ENCODE assay signal across 9 cellular contexts in genomic region chr13:26482451-26483197, GRCh38.
DNase-seq lines count a peak whose midpoint lies in the region; ATAC-seq, FAIRE-seq and TF ChIP-seq lines count a peak whose summit lies in the region.
"Had no signal": no experiment of that assay in that cellular context is flagged by ENCODE, and none has a peak within 500 bp of the region (broad histone marks: within the 10 kb centered on the region; RNA-seq: fewer than 3 reads in every experiment).

No MANE protein-coding gene starts in this region.

- H3K27ac ChIP-seq in A673 (ENCODE audit: low read depth, low read length, poor library complexity, severe bottlenecking): no peak overlapping the region
- H3K27ac ChIP-seq in endodermal cell (ENCODE audit: low read depth, low read length): no peak overlapping the region
- H3K27ac ChIP-seq in mucosa of rectum (ENCODE audit: low read depth in 2 of 2, low read length in 2 of 2): no peak overlapping the region

- peak; percentile 88 for TF ChIP-seq CTCF in A673 (conservative IDR thresholded peaks at IDR 0.05; ENCODE audit: low read depth, low read length)
- TF ChIP-seq CTCF in endodermal cell (conservative IDR thresholded peaks at IDR 0.05): peak; percentile 93

- peak; percentile 73 for ATAC-seq in HG03354 (IDR thresholded peaks at IDR 0.05; ENCODE audit: poor library complexity, severe bottlenecking, unreplicated experiment)
- peak; percentile 55 for ATAC-seq in stimulated activated naive CD8-positive, alpha-beta T cell treated with anti-CD3 and anti-CD28 coated beads, Interleukin-15, Interleukin-2, amounts not matched to agents 100 U/mL and 50 U/mL, for 24 hours

- intact Hi-C loops in A673 (cut with micrococcal nuclease; ENCODE audit: unreplicated experiment): loop anchor here (1.0 to 2.0 kb wide), 2 partner anchors 216 to 448 kb away; no protein-coding TSS in a partner anchor

- POLR2A ChIA-PET in A673 (lab: Charles Lee; ENCODE audit: low non-redundant PET): interaction anchor here (0.7 kb wide), 1 partner anchor 443 kb away, joined by 15 read pairs; no protein-coding TSS in a partner anchor

- peak; percentile 71 for FAIRE-seq in GM12892 (lab: Jason Lieb, UNC)

- H3K27me3 ChIP-seq in A673 (replicated peaks; ENCODE audit: insufficient read depth, low read depth, low read length, poor library complexity) (no peaks in the 10 kb centered on the region), endodermal cell (ENCODE audit: control insufficient read depth, insufficient read depth, low read length, poor library complexity, severe bottlenecking) (no peaks in the 10 kb centered on the region), mucosa of rectum (ENCODE audit: control insufficient read depth in 2 of 2, insufficient read depth in 2 of 2, low read length in 2 of 2) (no peaks in the 10 kb centered on the region)

- no peak overlapping the region for H3K9ac ChIP-seq in endodermal cell (ENCODE audit: extremely low read depth, low read length, poor library complexity, severe bottlenecking)
- no peak overlapping the region for H3K9ac ChIP-seq in mucosa of rectum (ENCODE audit: low read depth in 1 of 2, low read length in 2 of 2)

- H3K4me1 ChIP-seq in A673 (ENCODE audit: insufficient read depth, low read length, poor library complexity, severe bottlenecking) (no peaks in the 10 kb centered on the region), endodermal cell (ENCODE audit: control insufficient read depth, insufficient read depth, low read length) (peaks cover 3% of the 10 kb centered on the region), mucosa of rectum (ENCODE audit: control insufficient read depth in 2 of 2, insufficient read depth in 2 of 2, low read length in 2 of 2) (no peaks in the 10 kb centered on the region)

- no peaks in the 10 kb centered on the region for H3K36me3 Mint-ChIP-seq in endodermal cell (ENCODE audit: low read depth)

- CTCF ChIA-PET in A673 (lab: Charles Lee): interaction anchor here (0.8 to 1.0 kb wide), 2 partner anchors 216 kb away, joined by 3 read pairs; no protein-coding TSS in a partner anchor

- H3K27ac Mint-ChIP-seq in endodermal cell: no peak overlapping the region
- H3K27ac Mint-ChIP-seq: stimulated activated naive CD8-positive, alpha-beta T cell treated with anti-CD3 and anti-CD28 coated beads, Interleukin-15, Interleukin-2, amounts not matched to agents 100 ng/mL and 50 ng/mL, for 24 hours had no signal

- WGBS in endodermal cell (ENCODE audit: insufficient coverage in 1 of 2, insufficient read length in 1 of 2), 2 experiments: 95% methylated on average over 2 of the region's 3 CpGs; no CpG with 5 or more reads in 1 of the 2 experiments

- H3K27me3 Mint-ChIP-seq in endodermal cell (ENCODE audit: insufficient read depth): no peaks in the 10 kb centered on the region
- H3K27me3 Mint-ChIP-seq: stimulated activated naive CD8-positive, alpha-beta T cell treated with anti-CD3 and anti-CD28 coated beads, Interleukin-15, Interleukin-2, amounts not matched to agents 100 ng/mL and 50 ng/mL, for 24 hours had no signal

- BruUV-seq in A673 (replicated peaks; lab: Mats Ljungman, UMichigan): no TSS peak

- H3K4me3 ChIP-seq in A673 (ENCODE audit: low read depth, low read length, poor library complexity, severe bottlenecking) (no peak overlapping the region), endodermal cell (ENCODE audit: low read length) (no peak overlapping the region), mucosa of rectum (ENCODE audit: low read length in 2 of 2) (peak overlapping the region; percentile 39 to 58)

- H3K9me3 ChIP-seq in A673 (ENCODE audit: low read depth, low read length, poor library complexity, severe bottlenecking): no peaks in the 10 kb centered on the region
- no peaks in the 10 kb centered on the region for H3K9me3 ChIP-seq in endodermal cell (ENCODE audit: control insufficient read depth, low read length)
- no peaks in the 10 kb centered on the region for H3K9me3 ChIP-seq in mucosa of rectum (ENCODE audit: control insufficient read depth in 2 of 2, low read length in 2 of 2)

- H3K4me1 Mint-ChIP-seq in endodermal cell: peaks cover 4% of the 10 kb centered on the region

- no peak overlapping the region for H3K4me3 Mint-ChIP-seq in endodermal cell
- H3K4me3 Mint-ChIP-seq: stimulated activated naive CD8-positive, alpha-beta T cell treated with anti-CD3 and anti-CD28 coated beads, Interleukin-15, Interleukin-2, amounts not matched to agents 100 ng/mL and 50 ng/mL, for 24 hours had no signal

- TF ChIP-seq POLR2A in GM12892 (IDR thresholded peaks at IDR 0.05; ENCODE audit: low read depth, low read length): no peak

- no peaks in the 10 kb centered on the region for H3K9me3 Mint-ChIP-seq in endodermal cell
- H3K9me3 Mint-ChIP-seq: stimulated activated naive CD8-positive, alpha-beta T cell treated with anti-CD3 and anti-CD28 coated beads, Interleukin-15, Interleukin-2, amounts not matched to agents 100 ng/mL and 50 ng/mL, for 24 hours had no signal

- DNase-seq in A673 (ENCODE audit: low spot score) (peak; percentile 83), GM12892 (ENCODE audit: insufficient read length) (peak; percentile 50), NOMO-1 (lab: John Stamatoyannopoulos, UW; ENCODE audit: unreplicated experiment in 2 of 2) (peak; percentile 24 to 71), endodermal cell (peak; percentile 93)
- peak; percentile 33 to 42 for DNase-seq in activated CD8-positive, alpha-beta memory T cell treated with anti-CD3 and anti-CD28 coated beads for 1 hour (ENCODE audit: extremely low read depth in 1 of 2, low read depth in 1 of 2)
- DNase-seq in stimulated activated naive CD8-positive, alpha-beta T cell treated with anti-CD3 and anti-CD28 coated beads, Interleukin-15, Interleukin-2, amounts not matched to agents 100 U/mL and 50 U/mL, for 24 hours: peak; percentile 63

- H3K36me3 ChIP-seq in A673 (ENCODE audit: insufficient read depth, low read length, poor library complexity, severe bottlenecking): no peaks in the 10 kb centered on the region
- H3K36me3 ChIP-seq in endodermal cell (ENCODE audit: control insufficient read depth, insufficient read depth, low read length): no peaks in the 10 kb centered on the region
- H3K36me3 ChIP-seq in mucosa of rectum (ENCODE audit: control insufficient read depth in 2 of 2, insufficient read depth in 2 of 2, low read length in 2 of 2): no peaks in the 10 kb centered on the region

Comparison
In these comparisons a context has a peak if more than half of its experiments do, and no peak if none do; other contexts are left out.
1. DNase-seq: peak in every context shown above with its lines; median percentile 93 in endodermal cell; 83 in A673; 63 in stimulated activated naive CD8-positive, alpha-beta T cell treated with anti-CD3 and anti-CD28 coated beads, Interleukin-15, Interleukin-2, amounts not matched to agents 100 U/mL and 50 U/mL, for 24 hours; 50 in GM12892; 48 in NOMO-1; 38 in activated CD8-positive, alpha-beta memory T cell treated with anti-CD3 and anti-CD28 coated beads for 1 hour.
2. H3K4me3 ChIP-seq: peak in mucosa of rectum (2 of 2); none in A673 (single experiment) and endodermal cell (single experiment).